In genomic region chrX:100864967-100865366, GRCh38 we compare ENCODE assay signal across 17 cellular contexts. TPM values are rescaled to one million over a fixed set of nuclear protein-coding genes. Genes with fewer than 3 reads are reported as not detected.
DNase-seq lines count a peak whose midpoint lies in the region; ATAC-seq and TF ChIP-seq lines count a peak whose summit lies in the region.
"Had no signal": no experiment of that assay in that cellular context is flagged by ENCODE, and none has a peak within 500 bp of the region (broad histone marks: within the 10 kb centered on the region; RNA-seq: fewer than 3 reads in every experiment).

No MANE protein-coding gene starts in this region.

- no peaks in the 10 kb centered on the region for H3K9me2 ChIP-seq in SK-N-SH

- H3K4me3 ChIP-seq in SK-N-SH (ENCODE audit: low read depth in 2 of 2, low read length in 1 of 2) (no peak overlapping the region), cardiac fibroblast (replicated peaks in 1 of 2; ENCODE audit: low read depth in 2 of 2, low read length in 2 of 2) (no peak overlapping the region), uterus (no peak overlapping the region)
- H3K4me3 ChIP-seq: heart left ventricle, psoas muscle, suprapubic skin had no signal

- no peaks in the 10 kb centered on the region for H3K4me1 ChIP-seq in SK-N-SH (ENCODE audit: control insufficient read depth in 1 of 2, insufficient read depth in 2 of 2, low read depth in 1 of 2, low read length in 1 of 2)
- no peaks in the 10 kb centered on the region for H3K4me1 ChIP-seq in uterus
- H3K4me1 ChIP-seq: heart left ventricle, psoas muscle, suprapubic skin had no signal

- no peak for TF ChIP-seq RAD21 in SK-N-SH (IDR thresholded peaks at IDR 0.05; ENCODE audit: low read length)

- TF ChIP-seq POLR2A in uterus (IDR thresholded peaks at IDR 0.05), result no peak

- DNase-seq in SK-N-SH (no peak), cardiac fibroblast (ENCODE audit: low read depth in 2 of 2) (peak; percentile 38 to 58), kidney tubule cell (ENCODE audit: low spot score) (peak; percentile 8), uterus (peak in 1 of 2 donors; percentile 24)
- no peak for DNase-seq in activated CD8-positive, alpha-beta T cell treated with anti-CD3 and anti-CD28 coated beads for 36 hours
- DNase-seq: activated gamma-delta T cell, heart left ventricle, KG1, NCI-H1930, psoas muscle, SW 1271 had no signal

- H3K36me3 Mint-ChIP-seq in activated CD8-positive, alpha-beta T cell treated with anti-CD3 and anti-CD28 coated beads for 36 hours (ENCODE audit: low read depth), result no peaks in the 10 kb centered on the region
- H3K36me3 Mint-ChIP-seq: memory B cell had no signal

- no peak overlapping the region for H2AFZ ChIP-seq in SK-N-SH (ENCODE audit: low read depth)

- no peak overlapping the region for H3K4me2 ChIP-seq in SK-N-SH

- TF ChIP-seq EP300 in SK-N-SH (IDR thresholded peaks at IDR 0.05; ENCODE audit: borderline replicate concordance in 1 of 2, low read depth in 1 of 2, low read length in 1 of 2), result no peak

- intact Hi-C loops in uterus (cut with DNase I; ENCODE audit: low total_unique reads), result no loop called here
- intact Hi-C loops in activated CD8-positive, alpha-beta T cell treated with anti-CD3 and anti-CD28 coated beads for 36 hours (cut with micrococcal nuclease), result no loop called here

- H3K27ac ChIP-seq in SK-N-SH (ENCODE audit: low read depth in 2 of 2, low read length in 1 of 2) (no peak overlapping the region), uterus (peak overlapping the region; percentile 47 to 63)
- H3K27ac ChIP-seq: psoas muscle, suprapubic skin had no signal

- H3K9me3 Mint-ChIP-seq in activated CD8-positive, alpha-beta T cell treated with anti-CD3 and anti-CD28 coated beads for 36 hours, result no peaks in the 10 kb centered on the region
- H3K9me3 Mint-ChIP-seq: memory B cell had no signal

- H3K27ac Mint-ChIP-seq in activated CD8-positive, alpha-beta T cell treated with anti-CD3 and anti-CD28 coated beads for 36 hours, result no peak overlapping the region
- H3K27ac Mint-ChIP-seq: memory B cell had no signal

- CTCF ChIA-PET in SK-N-SH (lab: Yijun Ruan, JAX), result no interaction called here
- CTCF ChIA-PET in activated CD8-positive, alpha-beta T cell treated with anti-CD3 and anti-CD28 coated beads for 36 hours (lab: Charles Lee), result no interaction called here

- H3K9me3 ChIP-seq in SK-N-SH (no peaks in the 10 kb centered on the region), uterus (no peaks in the 10 kb centered on the region)
- H3K9me3 ChIP-seq: heart left ventricle, psoas muscle, suprapubic skin had no signal

- no peak overlapping the region for H3K4me3 Mint-ChIP-seq in activated CD8-positive, alpha-beta T cell treated with anti-CD3 and anti-CD28 coated beads for 36 hours
- H3K4me3 Mint-ChIP-seq: memory B cell had no signal

- no peaks in the 10 kb centered on the region for H3F3A ChIP-seq in SK-N-SH (replicated peaks; ENCODE audit: insufficient read depth)

- WGBS in SK-N-SH (ENCODE audit: low lambda C conversion rate), result 20% methylated on average over 1 of the region's 1 CpG

- H3K27me3 Mint-ChIP-seq in activated CD8-positive, alpha-beta T cell treated with anti-CD3 and anti-CD28 coated beads for 36 hours, result no peaks in the 10 kb centered on the region
- H3K27me3 Mint-ChIP-seq: memory B cell had no signal

- ATAC-seq in SK-N-SH treated with all-trans-retinoic acid at 6 μM for 48 hours (peak; percentile 73), HG03439 (IDR thresholded peaks at IDR 0.05; ENCODE audit: unreplicated experiment) (no peak), HG03045 (IDR thresholded peaks at IDR 0.05; ENCODE audit: unreplicated experiment) (no peak)
- no peak for ATAC-seq in activated CD8-positive, alpha-beta T cell treated with anti-CD3 and anti-CD28 coated beads for 36 hours
- ATAC-seq: psoas muscle had no signal

- H3K27me3 ChIP-seq in SK-N-SH (ENCODE audit: insufficient read depth) (no peaks in the 10 kb centered on the region; the same call in 1 of the 2 replicates), uterus (no peaks in the 10 kb centered on the region)
- H3K27me3 ChIP-seq: suprapubic skin had no signal

- TF ChIP-seq CTCF in SK-N-SH (IDR thresholded peaks at IDR 0.05) (no peak), cardiac fibroblast (IDR thresholded peaks at IDR 0.05; ENCODE audit: low read depth, low read length) (no peak), uterus (IDR thresholded peaks at IDR 0.05) (no peak)
- TF ChIP-seq CTCF in activated CD8-positive, alpha-beta T cell treated with anti-CD3 and anti-CD28 coated beads for 36 hours (IDR thresholded peaks at IDR 0.05), result no peak

- no peaks in the 10 kb centered on the region for H3K4me1 Mint-ChIP-seq in activated CD8-positive, alpha-beta T cell treated with anti-CD3 and anti-CD28 coated beads for 36 hours (ENCODE audit: low read depth)
- H3K4me1 Mint-ChIP-seq: memory B cell had no signal

- no peaks in the 10 kb centered on the region for H3K79me2 ChIP-seq in SK-N-SH (ENCODE audit: insufficient read depth)

- no peak overlapping the region for H3K9ac ChIP-seq in SK-N-SH

- H4K20me1 ChIP-seq in SK-N-SH (ENCODE audit: insufficient read depth), result no peaks in the 10 kb centered on the region

- H3K36me3 ChIP-seq in SK-N-SH (replicated peaks in 1 of 2; ENCODE audit: control insufficient read depth in 1 of 2, insufficient read depth in 2 of 2, low read length in 1 of 2), result no peaks in the 10 kb centered on the region
- no peaks in the 10 kb centered on the region for H3K36me3 ChIP-seq in uterus
- H3K36me3 ChIP-seq: heart left ventricle, suprapubic skin had no signal

- POLR2A ChIA-PET in SK-N-SH (lab: Yijun Ruan, JAX), result no interaction called here
- POLR2A ChIA-PET in activated CD8-positive, alpha-beta T cell treated with anti-CD3 and anti-CD28 coated beads for 36 hours (lab: Charles Lee), result no interaction called here

TF ChIP-seq in SK-N-SH treated with all-trans-retinoic acid at 6 μM for 48 hours, 23 proteins besides CTCF, POLR2A, EP300 and RAD21:
- TF ChIP-seq ESRRG (CRISPR knock-in tag; IDR thresholded peaks at IDR 0.05), result no peak
- TF ChIP-seq ISL1 (CRISPR knock-in tag; IDR thresholded peaks at IDR 0.05), result no peak
- no peak for TF ChIP-seq TOX (CRISPR knock-in tag; IDR thresholded peaks at IDR 0.05; ENCODE audit: borderline replicate concordance)
- no peak for TF ChIP-seq BACH2 (CRISPR knock-in tag; IDR thresholded peaks at IDR 0.05; ENCODE audit: borderline replicate concordance)
- no peak for TF ChIP-seq ARNTL (CRISPR knock-in tag; IDR thresholded peaks at IDR 0.05; ENCODE audit: borderline replicate concordance, low read depth)

TF ChIP-seq in SK-N-SH, 30 proteins besides CTCF, POLR2A, EP300 and RAD21:
- TF ChIP-seq TCF12 (IDR thresholded peaks at IDR 0.05) (no peak), GABPA (IDR thresholded peaks at IDR 0.05; ENCODE audit: low read depth) (no peak), TEAD4 (IDR thresholded peaks at IDR 0.05; ENCODE audit: borderline replicate concordance, insufficient read depth) (no peak)

RNA-seq across cellular contexts. Expression of gene NOX1, which starts 9.2 kb away (rescaled TPM):
- not detected in 2 replicates for polyA plus RNA-seq in SK-N-SH (2012; rRNA removed)
- not detected in 2 replicates for polyA plus RNA-seq in SK-N-SH (2012; cell fraction: cytosol; rRNA removed)
- polyA plus RNA-seq in SK-N-SH (2012; cell fraction: nucleus; rRNA removed), result not detected in 2 replicates
- not detected for total RNA-seq in uterus
- not detected for total RNA-seq in activated CD8-positive, alpha-beta T cell treated with anti-CD3 and anti-CD28 coated beads for 36 hours
- total RNA-seq: A172, psoas muscle had no signal
- polyA plus RNA-seq: heart left ventricle, psoas muscle had no signal

RNA-seq across cellular contexts. Expression of gene CSTF2, which starts 44.8 kb away (rescaled TPM):
- polyA plus RNA-seq in SK-N-SH (2012; rRNA removed), result 33.1 and 34.2 TPM in 2 replicates
- 23.0 and 29.0 TPM in 2 replicates for polyA plus RNA-seq in SK-N-SH (2012; cell fraction: cytosol; rRNA removed)
- 36.2 and 43.9 TPM in 2 replicates for polyA plus RNA-seq in SK-N-SH (2012; cell fraction: nucleus; rRNA removed)
- total RNA-seq in uterus, result 10 to 100 TPM; 11.1 to 24.8 (median 15.5) TPM
- 10 to 100 TPM; 42.0 to 43.5 TPM for total RNA-seq in activated CD8-positive, alpha-beta T cell treated with anti-CD3 and anti-CD28 coated beads for 36 hours

Comparison
In these comparisons a context has a peak if more than half of its experiments do, and no peak if none do; other contexts are left out.
1. DNase-seq: peak in cardiac fibroblast (2 of 2) and kidney tubule cell (single experiment); none in SK-N-SH (single experiment) and activated CD8-positive, alpha-beta T cell treated with anti-CD3 and anti-CD28 coated beads for 36 hours (single experiment).
2. H3K27ac ChIP-seq: peak in uterus (2 of 2); none in SK-N-SH (0 of 2).